Comparison of ENCODE assay signal across 1 cellular context in the genomic region with DNA sequence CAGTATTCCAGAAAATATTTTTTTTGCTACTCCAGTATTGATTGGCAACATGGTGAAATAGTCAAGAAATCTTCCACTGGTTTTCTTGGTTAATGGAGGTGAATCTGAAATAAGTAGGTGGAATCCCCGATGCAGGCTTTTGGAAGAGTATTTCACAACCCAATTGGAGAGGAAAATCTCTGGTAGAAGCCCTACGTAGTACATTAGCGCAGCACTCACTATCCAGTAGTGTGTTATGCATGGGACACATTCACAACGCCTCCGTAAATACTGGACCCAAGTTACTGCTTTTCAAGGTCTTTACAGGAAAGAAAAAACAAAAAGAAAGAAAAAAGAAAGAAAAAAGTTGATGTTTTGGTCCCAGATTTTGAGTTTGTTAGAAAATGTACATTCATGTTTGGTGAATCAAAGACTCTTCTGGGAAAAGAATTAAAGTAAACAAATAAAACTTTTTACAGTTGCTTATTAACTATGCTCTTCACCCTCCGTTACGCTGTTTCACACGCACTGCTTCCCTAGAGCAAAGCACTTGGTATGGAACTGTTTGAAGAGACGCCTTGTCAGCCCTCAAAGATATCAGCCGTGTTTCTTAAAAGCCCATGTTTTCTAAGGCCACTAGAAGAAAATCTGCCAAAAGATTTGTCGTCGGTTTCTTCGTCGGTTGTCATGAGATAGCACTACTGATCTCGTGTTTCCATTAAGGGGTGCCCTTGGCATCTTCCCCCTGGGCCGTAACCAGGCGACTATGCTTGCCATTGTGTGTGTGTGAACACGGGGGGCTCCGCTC.
TF ChIP-seq lines count a peak whose summit lies in the region.

No MANE protein-coding gene starts in this region.

TF ChIP-seq in HepG2, 621 proteins besides CTCF, POLR2A, EP300 and RAD21 (continued from another document):
- TF ChIP-seq, protein P1, sequence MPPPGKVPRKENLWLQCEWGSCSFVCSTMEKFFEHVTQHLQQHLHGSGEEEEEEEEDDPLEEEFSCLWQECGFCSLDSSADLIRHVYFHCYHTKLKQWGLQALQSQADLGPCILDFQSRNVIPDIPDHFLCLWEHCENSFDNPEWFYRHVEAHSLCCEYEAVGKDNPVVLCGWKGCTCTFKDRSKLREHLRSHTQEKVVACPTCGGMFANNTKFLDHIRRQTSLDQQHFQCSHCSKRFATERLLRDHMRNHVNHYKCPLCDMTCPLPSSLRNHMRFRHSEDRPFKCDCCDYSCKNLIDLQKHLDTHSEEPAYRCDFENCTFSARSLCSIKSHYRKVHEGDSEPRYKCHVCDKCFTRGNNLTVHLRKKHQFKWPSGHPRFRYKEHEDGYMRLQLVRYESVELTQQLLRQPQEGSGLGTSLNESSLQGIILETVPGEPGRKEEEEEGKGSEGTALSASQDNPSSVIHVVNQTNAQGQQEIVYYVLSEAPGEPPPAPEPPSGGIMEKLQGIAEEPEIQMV (CRISPR knock-in tag; IDR thresholded peaks at IDR 0.05; ENCODE audit: low read depth) = no peak
- TF ChIP-seq TCF12 (IDR thresholded peaks at IDR 0.05) (no peak), TCF12 (CRISPR knock-in tag; IDR thresholded peaks at IDR 0.05) (no peak), RBFOX2 (IDR thresholded peaks at IDR 0.05; ENCODE audit: low read depth, low read length) (no peak), POLR2AphosphoS2 (IDR thresholded peaks at IDR 0.05; ENCODE audit: low read depth, low read length) (no peak)
